In genomic region chr16:46971271-46971670, GRCh38 we compare ENCODE assay signal across 12 cellular contexts. TPM values are rescaled to one million over a fixed set of nuclear protein-coding genes. Genes with fewer than 3 reads are reported as not detected.
DNase-seq lines count a peak whose midpoint lies in the region; ATAC-seq and TF ChIP-seq lines count a peak whose summit lies in the region.
"Had no signal": no experiment of that assay in that cellular context is flagged by ENCODE, and none has a peak within 500 bp of the region (broad histone marks: within the 10 kb centered on the region; RNA-seq: fewer than 3 reads in every experiment).

No MANE protein-coding gene starts in this region.

- peaks cover 51% of the 10 kb centered on the region for H3K4me1 Mint-ChIP-seq in activated CD4-positive, alpha-beta memory T cell treated with anti-CD3 and anti-CD28 coated beads, Interleukin-2, amount 10 ng/mL, durations not matched to agents 7 days and 5 days
- peaks cover 29% of the 10 kb centered on the region for H3K4me1 Mint-ChIP-seq in mesothelial cell of epicardium

- peak overlapping the region in 10 of 11 experiments; percentile 80 to 98 (median 93); a peak in 16 of 22 replicates for H3K4me2 ChIP-seq in BLaER1 treated with 17β-estradiol and CSF1 and Interleukin-3, amounts not matched to agents 10 nM and 100 nM
- peak overlapping the region; percentile 93 for H3K4me2 ChIP-seq in GM23248 (ENCODE audit: unreplicated experiment)

- in situ Hi-C loops in GM23248 (cut with MboI), result no loop called here

- H3K9me3 ChIP-seq in BLaER1 treated with 17β-estradiol and CSF1 and Interleukin-3, amounts not matched to agents 10 nM and 100 nM (replicated peaks in 1 of 11), result no peaks in the 10 kb centered on the region
- H3K9me3 ChIP-seq in GM23248 (ENCODE audit: low read depth), result no peaks in the 10 kb centered on the region
- H3K9me3 ChIP-seq: SJSA1 had no signal

- H3K4me1 ChIP-seq in BLaER1 treated with 17β-estradiol and CSF1 and Interleukin-3, amounts not matched to agents 10 nM and 100 nM, result peaks cover 21 to 40% (median 32%) of the 10 kb centered on the region in 10 experiments
- peaks cover 21% of the 10 kb centered on the region for H3K4me1 ChIP-seq in GM23248 (ENCODE audit: insufficient read depth)

- 95 to 97% methylated on average over 7 of the region's 7 CpGs for WGBS in GM23248 (ENCODE audit: low coverage in 1 of 2, low lambda C conversion rate in 2 of 2, missing lambda C conversion rate in 2 of 2), 2 experiments

- H3K27me3 ChIP-seq in BLaER1 treated with 17β-estradiol and CSF1 and Interleukin-3, amounts not matched to agents 10 nM and 100 nM, result no peaks in the 10 kb centered on the region
- H3K27me3 ChIP-seq in GM23248 (replicated peaks; ENCODE audit: insufficient read depth), result no peaks in the 10 kb centered on the region

- H3K36me3 ChIP-seq in BLaER1 treated with 17β-estradiol and CSF1 and Interleukin-3, amounts not matched to agents 10 nM and 100 nM, result peaks cover 50 to 62% (median 58%) of the 10 kb centered on the region in 11 experiments
- H3K36me3 ChIP-seq in GM23248 (ENCODE audit: low read depth), result peaks cover 41% of the 10 kb centered on the region

- no peak for DNase-seq in GM23248
- DNase-seq in activated CD4-positive, alpha-beta memory T cell treated with anti-CD3 and anti-CD28 coated beads, Interleukin-2, amount 10 ng/mL, durations not matched to agents 7 days and 5 days, result no peak
- DNase-seq in mesothelial cell of epicardium (ENCODE audit: low spot score in 2 of 2, unreplicated experiment in 2 of 2), result no peak
- no peak for DNase-seq in T-helper 9 cell
- no peak for DNase-seq in amygdala (lab: John Stamatoyannopoulos, UW)
- DNase-seq: dermis blood vessel endothelial cell, NCI-H2081 treated with DMSO at 0.1 percent for 48 hours, substantia nigra had no signal

- H3K4me3 Mint-ChIP-seq in activated CD4-positive, alpha-beta memory T cell treated with anti-CD3 and anti-CD28 coated beads, Interleukin-2, amount 10 ng/mL, durations not matched to agents 7 days and 5 days, result peak overlapping the region; percentile 44
- H3K4me3 Mint-ChIP-seq in mesothelial cell of epicardium, result peak overlapping the region; percentile 13

- peaks cover 8% of the 10 kb centered on the region for H3F3A ChIP-seq in GM23248 (ENCODE audit: insufficient read depth)

- H3K9ac ChIP-seq in BLaER1 treated with 17β-estradiol and CSF1 and Interleukin-3, amounts not matched to agents 10 nM and 100 nM, result peak overlapping the region in 3 of 11 experiments; percentile 97 to 99 (median 99); a peak in 3 of 22 replicates
- no peak overlapping the region for H3K9ac ChIP-seq in GM23248

- H3K9me3 Mint-ChIP-seq in activated CD4-positive, alpha-beta memory T cell treated with anti-CD3 and anti-CD28 coated beads, Interleukin-2, amount 10 ng/mL, durations not matched to agents 7 days and 5 days, result no peaks in the 10 kb centered on the region
- no peaks in the 10 kb centered on the region for H3K9me3 Mint-ChIP-seq in mesothelial cell of epicardium

- H2AFZ ChIP-seq in GM23248, result no peak overlapping the region

- peaks cover 58 to 71% (median 69%) of the 10 kb centered on the region in 11 experiments for H4K20me1 ChIP-seq in BLaER1 treated with 17β-estradiol and CSF1 and Interleukin-3, amounts not matched to agents 10 nM and 100 nM
- H4K20me1 ChIP-seq in GM23248 (ENCODE audit: insufficient read depth), result no peaks in the 10 kb centered on the region

- H3K27ac Mint-ChIP-seq in activated CD4-positive, alpha-beta memory T cell treated with anti-CD3 and anti-CD28 coated beads, Interleukin-2, amount 10 ng/mL, durations not matched to agents 7 days and 5 days, result no peak overlapping the region
- peak overlapping the region; percentile 77 for H3K27ac Mint-ChIP-seq in mesothelial cell of epicardium

- H3K79me2 ChIP-seq in GM23248 (ENCODE audit: insufficient read depth), result peaks cover 72% of the 10 kb centered on the region

- H3K4me3 ChIP-seq in BLaER1 treated with 17β-estradiol and CSF1 and Interleukin-3, amounts not matched to agents 10 nM and 100 nM, result peak overlapping the region in 3 of 10 experiments; percentile 89 to 93 (median 91); a peak in 6 of 20 replicates
- H3K4me3 ChIP-seq in GM23248, result 0 out of 2 replicates have a peak overlapping the region, but pooled peaks have one; percentile 7

- H3K27ac ChIP-seq in BLaER1 treated with 17β-estradiol and CSF1 and Interleukin-3, amounts not matched to agents 10 nM and 100 nM, result no peak overlapping the region
- no peak overlapping the region for H3K27ac ChIP-seq in GM23248
- H3K27ac ChIP-seq: SJSA1 had no signal

- no peaks in the 10 kb centered on the region for H3K27me3 Mint-ChIP-seq in activated CD4-positive, alpha-beta memory T cell treated with anti-CD3 and anti-CD28 coated beads, Interleukin-2, amount 10 ng/mL, durations not matched to agents 7 days and 5 days
- no peaks in the 10 kb centered on the region for H3K27me3 Mint-ChIP-seq in mesothelial cell of epicardium (ENCODE audit: low read depth)

- ATAC-seq in GM21619 (IDR thresholded peaks at IDR 0.05; ENCODE audit: unreplicated experiment), result no peak
- ATAC-seq: sciatic nerve had no signal

- H3K9me2 ChIP-seq in GM23248 (ENCODE audit: insufficient read depth), result no peaks in the 10 kb centered on the region

- POLR2A ChIA-PET in activated CD4-positive, alpha-beta memory T cell treated with anti-CD3 and anti-CD28 coated beads, Interleukin-2, amount 10 ng/mL, durations not matched to agents 7 days and 5 days (lab: Charles Lee), result interaction anchor here (1.2 to 3.5 kb wide), 3 partner anchors 21 to 172 kb away, joined by 3 to 30 read pairs (median 4); partner anchors contain the start of gene NETO2

- peaks cover 55% of the 10 kb centered on the region for H3K36me3 Mint-ChIP-seq in activated CD4-positive, alpha-beta memory T cell treated with anti-CD3 and anti-CD28 coated beads, Interleukin-2, amount 10 ng/mL, durations not matched to agents 7 days and 5 days (ENCODE audit: low read depth)
- peaks cover 22% of the 10 kb centered on the region for H3K36me3 Mint-ChIP-seq in mesothelial cell of epicardium

- no peak for TF ChIP-seq CTCF in mesothelial cell of epicardium (IDR thresholded peaks at IDR 0.05; ENCODE audit: unreplicated experiment)

- CTCF ChIA-PET in activated CD4-positive, alpha-beta memory T cell treated with anti-CD3 and anti-CD28 coated beads, Interleukin-2, amount 10 ng/mL, durations not matched to agents 7 days and 5 days (lab: Charles Lee), result interaction anchor here (0.6 to 5.9 kb wide), 2 partner anchors 15 to 171 kb away, joined by 3 to 45 read pairs; partner anchors contain the start of gene NETO2

RNA-seq across cellular contexts. Expression of gene DNAJA2, which starts 2.2 kb away (rescaled TPM):
- 66.6 and 73.3 TPM in 2 replicates for total RNA-seq in GM23248 (2014; rRNA removed; shearing (Covaris generic))
- 89.4 and 97.3 TPM in 2 replicates for polyA plus RNA-seq in GM23248 (2016; fragmentation: Nextera tagmentation; extraction: Ambion mirVana)
- total RNA-seq in activated CD4-positive, alpha-beta memory T cell treated with anti-CD3 and anti-CD28 coated beads, Interleukin-2, amount 10 ng/mL, durations not matched to agents 7 days and 5 days, result 10 to 100 TPM; 61.2 to 64.3 TPM
- 65.9 to 68.5 TPM (median 66.9 TPM) in 3 replicates for total RNA-seq in mesothelial cell of epicardium
